In genomic region chr4:5824635-5825034, GRCh38 we compare ENCODE assay signal across 8 cellular contexts.
DNase-seq lines count a peak whose midpoint lies in the region; ATAC-seq, FAIRE-seq and TF ChIP-seq lines count a peak whose summit lies in the region.

No MANE protein-coding gene starts in this region.

- H3K9ac ChIP-seq in kidney (ENCODE audit: low read length in 2 of 2): no peak overlapping the region

- DNase-seq in CD14-positive monocyte (ENCODE audit: low spot score) (no peak), H4 (ENCODE audit: low spot score) (peak; percentile 51), SW480 (ENCODE audit: low spot score) (peak; percentile 5), kidney (no peak), hypothalamus (lab: John Stamatoyannopoulos, UW) (no peak)

- H3K36me3 ChIP-seq in kidney (ENCODE audit: control insufficient read depth in 1 of 2, insufficient read depth in 2 of 2, low read length in 2 of 2): peaks cover 25 to 26% of the 10 kb centered on the region in 2 donors

- FAIRE-seq in kidney (lab: Jason Lieb, UNC): no peak

- no peak overlapping the region for H3K27ac Mint-ChIP-seq in CD14-positive monocyte

- peaks cover 0 to 3% (median 0%) of the 10 kb centered on the region in 7 donors for H3K9me3 Mint-ChIP-seq in CD14-positive monocyte

- H3K4me1 ChIP-seq in kidney (ENCODE audit: control insufficient read depth in 1 of 2, insufficient read depth in 1 of 2, low read depth in 1 of 2, low read length in 2 of 2): peaks cover 0 to 9% of the 10 kb centered on the region in 2 donors

- no peak overlapping the region for H3K4me3 Mint-ChIP-seq in CD14-positive monocyte

- H3K27ac ChIP-seq in kidney (ENCODE audit: low read depth in 2 of 2, low read length in 2 of 2): no peak overlapping the region

- peak; percentile 24 for TF ChIP-seq CTCF in CD14-positive monocyte (IDR thresholded peaks at IDR 0.05)
- TF ChIP-seq CTCF in kidney (IDR thresholded peaks at IDR 0.05; ENCODE audit: borderline replicate concordance, extremely low read depth, insufficient read depth): peak; percentile 26

- intact Hi-C loops in CD14-positive monocyte (cut with micrococcal nuclease) (no loop called here), kidney (cut with DNase I) (no loop called here)

- peaks cover 24 to 46% (median 31%) of the 10 kb centered on the region in 3 donors for H3K27me3 Mint-ChIP-seq in CD14-positive monocyte (ENCODE audit: low read depth in 3 of 3)

- H3K9me3 ChIP-seq in kidney (ENCODE audit: control insufficient read depth in 1 of 2, low read length in 2 of 2): no peaks in the 10 kb centered on the region

- H3K36me3 Mint-ChIP-seq in CD14-positive monocyte: no peaks in the 10 kb centered on the region

- ATAC-seq in HG03025 (IDR thresholded peaks at IDR 0.05; ENCODE audit: low FRiP score, unreplicated experiment) (no peak), HG03378 (IDR thresholded peaks at IDR 0.05; ENCODE audit: unreplicated experiment) (no peak), HG02610 (IDR thresholded peaks at IDR 0.05; ENCODE audit: unreplicated experiment) (no peak)

- peaks cover 18% of the 10 kb centered on the region for H3K4me1 Mint-ChIP-seq in CD14-positive monocyte

- H3K4me3 ChIP-seq in kidney (ENCODE audit: low read length in 2 of 2): no peak overlapping the region

Comparison
In these comparisons a context has a peak if more than half of its experiments do, and no peak if none do; other contexts are left out.
1. DNase-seq: peak in H4 (single experiment) and SW480 (single experiment); none in CD14-positive monocyte (single experiment), kidney (single experiment) and hypothalamus (0 of 51).